In the genomic region with DNA sequence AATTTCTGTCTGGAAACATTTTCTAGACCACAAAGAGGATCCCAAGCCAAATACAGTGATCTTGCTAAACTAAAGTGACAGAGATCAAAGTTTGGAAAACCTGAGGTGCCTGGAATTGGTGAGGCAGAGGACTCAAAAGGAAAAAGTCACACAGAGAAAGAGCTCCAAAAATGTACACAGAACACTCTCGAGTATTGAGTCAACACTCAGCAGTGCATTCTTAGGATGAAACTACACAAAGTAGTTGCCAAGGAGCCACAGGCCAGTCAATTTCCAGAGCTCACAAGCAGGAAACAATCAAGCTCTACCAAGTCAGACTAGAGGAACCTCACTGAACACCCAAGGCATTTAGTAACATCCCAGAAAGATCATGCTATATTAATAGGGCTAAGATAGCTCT, we compare ENCODE assay signal across 15 cellular contexts.
DNase-seq lines count a peak whose midpoint lies in the region; ATAC-seq, FAIRE-seq and TF ChIP-seq lines count a peak whose summit lies in the region.
"Had no signal": no experiment of that assay in that cellular context is flagged by ENCODE, and none has a peak within 500 bp of the region (broad histone marks: within the 10 kb centered on the region; RNA-seq: fewer than 3 reads in every experiment).

No MANE protein-coding gene starts in this region.

- H3K27ac ChIP-seq in AG04450 (ENCODE audit: low read depth, low read length) = no peak overlapping the region
- H3K27ac ChIP-seq: coronary artery had no signal

- no peak for TF ChIP-seq CTCF in AG04450 (IDR thresholded peaks at IDR 0.05; ENCODE audit: low read depth, low read length)

- ATAC-seq in GM19452 (IDR thresholded peaks at IDR 0.05; ENCODE audit: unreplicated experiment) = no peak
- ATAC-seq: left lobe of liver had no signal

- no peaks in the 10 kb centered on the region for H3K9me3 ChIP-seq in AG04450 (ENCODE audit: control insufficient read depth, insufficient read depth, low read length)

- no peak for FAIRE-seq in H54 (lab: Jason Lieb, UNC)

- no peak overlapping the region for H3K4me3 ChIP-seq in AG04450 (ENCODE audit: low read depth, low read length)
- H3K4me3 ChIP-seq: coronary artery had no signal

- POLR2A ChIA-PET in AG04450 (lab: Yijun Ruan, JAX) = interaction anchor here (0.9 kb wide), 1 partner anchor 12 kb away, joined by 8 read pairs; no protein-coding TSS in a partner anchor

- CTCF ChIA-PET in AG04450 (lab: Charles Lee) = no interaction called here

- no peaks in the 10 kb centered on the region for H3K27me3 ChIP-seq in AG04450 (ENCODE audit: control insufficient read depth, insufficient read depth, low read length)

- DNase-seq in AG04450 (ENCODE audit: low read depth, low spot score) (peak; percentile 29), EL (peak; percentile 17), fibroblast of the conjunctiva (ENCODE audit: low read depth) (peak; percentile 37), NCI-H2107 treated with DMSO at 0.1 percent for 48 hours (lab: John Stamatoyannopoulos, UW; ENCODE audit: unreplicated experiment) (no peak), H54 (ENCODE audit: insufficient read length, low spot score) (no peak), SIG-M5 treated with dmso at 0.1 percent for 504 hours (lab: John Stamatoyannopoulos, UW; ENCODE audit: unreplicated experiment) (no peak)
- DNase-seq in activated T-cell treated with anti-CD3 and anti-CD28 coated beads, Interleukin-2, amount 50 U/mL, for 48 hours = peak; percentile 28 to 33
- DNase-seq: activated T-cell treated with anti-CD3 and anti-CD28 coated beads, Interleukin-2, amount 50 U/mL, for 4 hours; Caco-2; head of caudate nucleus; NCI-H2227 treated with DMSO at 0.1 percent for 48 hours; OCI-M1 had no signal

- no peak for TF ChIP-seq POLR2A in H54 (IDR thresholded peaks at IDR 0.05; ENCODE audit: low read depth, low read length)

Comparison
In these comparisons a context has a peak if more than half of its experiments do, and no peak if none do; other contexts are left out.
1. DNase-seq: peak in AG04450 (single experiment), EL (single experiment), activated T-cell treated with anti-CD3 and anti-CD28 coated beads, Interleukin-2, amount 50 U/mL, for 48 hours (2 of 2) and fibroblast of the conjunctiva (single experiment); none in NCI-H2107 treated with DMSO at 0.1 percent for 48 hours (single experiment), H54 (single experiment) and SIG-M5 treated with dmso at 0.1 percent for 504 hours (single experiment).